ENCODE assay signal across 1 cellular context in the genomic region with DNA sequence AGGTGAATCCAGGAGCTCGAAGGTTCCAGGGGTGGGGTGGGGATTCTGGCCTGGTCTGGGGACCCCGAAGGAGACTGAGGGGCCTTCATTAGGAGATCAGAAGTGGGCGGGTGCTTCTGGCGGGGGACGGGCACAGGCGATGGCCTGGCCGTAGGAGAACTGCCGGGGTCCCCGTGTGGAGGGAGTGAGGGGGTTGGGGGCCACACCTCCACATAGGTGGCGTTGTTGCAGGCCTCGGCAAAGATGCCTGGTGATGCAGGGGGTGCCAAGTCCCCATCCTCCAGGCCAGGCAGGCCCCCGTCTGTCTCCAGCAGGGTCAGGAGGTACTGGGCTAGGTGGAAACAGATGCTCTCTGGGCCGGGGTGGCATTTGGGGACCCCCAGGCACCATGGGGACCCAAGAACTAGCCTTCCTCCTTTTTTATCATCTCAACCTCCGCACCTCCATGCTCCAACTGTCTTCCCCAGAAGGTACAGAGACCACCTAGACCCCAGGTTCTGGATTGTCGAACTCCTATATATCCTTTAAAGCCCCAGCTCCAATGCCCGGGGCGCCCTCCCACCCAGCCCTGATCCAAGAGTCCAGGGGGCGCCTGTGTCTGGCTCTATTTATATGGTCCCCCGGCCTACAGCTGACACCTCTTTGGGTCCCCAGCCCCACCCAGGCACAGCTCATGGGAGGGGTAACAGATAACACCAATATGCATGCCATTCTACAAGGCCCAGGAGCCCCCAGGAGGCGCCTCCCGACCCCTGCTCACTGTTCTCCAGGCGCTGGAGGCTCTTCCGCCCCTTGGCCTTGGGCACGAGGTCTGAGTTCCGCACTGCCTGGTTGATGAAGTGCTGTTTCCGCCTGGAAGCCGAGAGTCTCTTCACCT.
TF ChIP-seq lines count a peak whose summit lies in the region.

No MANE protein-coding gene starts in this region.

TF ChIP-seq in H1, 55 proteins besides CTCF, POLR2A, EP300 and RAD21:
- TF ChIP-seq HDAC2 (IDR thresholded peaks at IDR 0.05; ENCODE audit: borderline replicate concordance in 1 of 2, low read depth in 2 of 2, low read length in 2 of 2) = no peak
